In genomic region chr20:35166242-35166830, GRCh38 we compare ENCODE assay signal across 10 cellular contexts. TPM values are rescaled to one million over a fixed set of nuclear protein-coding genes. Genes with fewer than 3 reads are reported as not detected.
DNase-seq lines count a peak whose midpoint lies in the region; ATAC-seq, FAIRE-seq and TF ChIP-seq lines count a peak whose summit lies in the region.
"Had no signal": no experiment of that assay in that cellular context is flagged by ENCODE, and none has a peak within 500 bp of the region (broad histone marks: within the 10 kb centered on the region; RNA-seq: fewer than 3 reads in every experiment).

No MANE protein-coding gene starts in this region.

- H4K20me1 ChIP-seq in MM.1S (ENCODE audit: insufficient read depth, low read length) = no peaks in the 10 kb centered on the region

- H3K9ac ChIP-seq in HUES6 (ENCODE audit: low read length) (peak overlapping the region; percentile 59), MM.1S (ENCODE audit: low read length) (no peak overlapping the region)

- no peak overlapping the region for H2AFZ ChIP-seq in MM.1S (ENCODE audit: low read length)

- intact Hi-C loops in ascending aorta (cut with DNase I) = no loop called here
- intact Hi-C loops in sciatic nerve (cut with DNase I) = no loop called here

- peak; percentile 73 for ATAC-seq in sciatic nerve
- ATAC-seq in HG03139 (IDR thresholded peaks at IDR 0.05; ENCODE audit: unreplicated experiment) = no peak

- H3K79me2 ChIP-seq in MM.1S (ENCODE audit: low read length) = no peaks in the 10 kb centered on the region

- no peak overlapping the region for H3K4me2 ChIP-seq in MM.1S (ENCODE audit: low read depth, low read length)

- no peaks in the 10 kb centered on the region for H3F3A ChIP-seq in MM.1S (ENCODE audit: insufficient read depth, low read length)

- no peaks in the 10 kb centered on the region for H3K36me3 ChIP-seq in HUES6 (ENCODE audit: control insufficient read depth, insufficient read depth, low read length)
- H3K36me3 ChIP-seq in ascending aorta = no peaks in the 10 kb centered on the region
- no peaks in the 10 kb centered on the region for H3K36me3 ChIP-seq in MM.1S (replicated peaks; ENCODE audit: insufficient read depth, low read length)

- H3K27me3 ChIP-seq in HUES6 (ENCODE audit: control insufficient read depth, insufficient read depth, low read length) (no peaks in the 10 kb centered on the region), ascending aorta (no peaks in the 10 kb centered on the region), MM.1S (replicated peaks; ENCODE audit: insufficient read depth, low read length) (no peaks in the 10 kb centered on the region)

- H3K27ac ChIP-seq in HUES6 (ENCODE audit: low read depth, low read length) (peak overlapping the region; percentile 12), ascending aorta (peak overlapping the region; percentile 9 to 41), MM.1S (ENCODE audit: low read length) (no peak overlapping the region)

- no peak for TF ChIP-seq POLR2A in GM12891 (IDR thresholded peaks at IDR 0.05; ENCODE audit: low read depth, low read length)

- H3K9me3 ChIP-seq in HUES6 (ENCODE audit: control insufficient read depth, insufficient read depth, low read depth, low read length) = no peaks in the 10 kb centered on the region
- no peaks in the 10 kb centered on the region for H3K9me3 ChIP-seq in ascending aorta
- no peaks in the 10 kb centered on the region for H3K9me3 ChIP-seq in MM.1S (replicated peaks; ENCODE audit: insufficient read depth, low read length)

- no peaks in the 10 kb centered on the region for H3K9me2 ChIP-seq in MM.1S (replicated peaks; ENCODE audit: insufficient read depth, low read length)

- no peak for TF ChIP-seq CTCF in ascending aorta (IDR thresholded peaks at IDR 0.05)
- TF ChIP-seq CTCF in MM.1S (IDR thresholded peaks at IDR 0.05; ENCODE audit: low read length) = no peak

- DNase-seq in ascending aorta (ENCODE audit: low spot score in 2 of 2) (no peak), iPS-NIHi11 (ENCODE audit: low spot score) (peak; percentile 54), sciatic nerve (ENCODE audit: low spot score) (no peak), GM12891 (ENCODE audit: insufficient read length, low spot score) (no peak), MM.1S (no peak), NCI-H526 (lab: John Stamatoyannopoulos, UW) (no peak)
- DNase-seq: Karpas-422, NCI-H510A had no signal

- H3K4me1 ChIP-seq in HUES6 (ENCODE audit: control insufficient read depth, insufficient read depth, low read length) (peaks cover 16% of the 10 kb centered on the region), ascending aorta (peaks cover 3 to 9% of the 10 kb centered on the region in 2 donors), MM.1S (ENCODE audit: low read length) (no peaks in the 10 kb centered on the region)

- no peak for FAIRE-seq in GM12891 (lab: Jason Lieb, UNC)

- H3K4me3 ChIP-seq in HUES6 (ENCODE audit: low read depth, low read length) (0 out of 2 replicates have a peak overlapping the region, but pooled peaks have one; percentile 12), ascending aorta (no peak overlapping the region), MM.1S (ENCODE audit: low read length) (no peak overlapping the region)

TF ChIP-seq in GM12891, 5 proteins besides CTCF, POLR2A, EP300 and RAD21:
- TF ChIP-seq PAX5 (IDR thresholded peaks at IDR 0.05; ENCODE audit: insufficient read depth, low read length, severe bottlenecking) = no peak
- TF ChIP-seq POU2F2 (IDR thresholded peaks at IDR 0.05; ENCODE audit: low read depth, low read length) = no peak
- TF ChIP-seq SPI1 (IDR thresholded peaks at IDR 0.05; ENCODE audit: low read depth, low read length) = no peak
- no peak for TF ChIP-seq POLR2AphosphoS5 (IDR thresholded peaks at IDR 0.05; ENCODE audit: low read depth, low read length)

RNA-seq across cellular contexts. Expression of gene PROCR, which starts 5.5 kb away (rescaled TPM):
- total RNA-seq in ascending aorta = 241 TPM
- total RNA-seq in sciatic nerve = 24.0 TPM
- polyA plus RNA-seq in GM12891 (2012; ENCODE audit: low read depth, missing spikeins) = 6.8 TPM

RNA-seq across cellular contexts. Expression of gene EDEM2, which starts 19.2 kb away (rescaled TPM):
- total RNA-seq in ascending aorta = 20.3 TPM
- 15.4 TPM for total RNA-seq in sciatic nerve
- polyA plus RNA-seq in GM12891 (2012; ENCODE audit: low read depth, missing spikeins) = 12.4 TPM
